21 cellular contexts compared by ENCODE assay signal in genomic region chr5:147685991-147686390, GRCh38.
DNase-seq lines count a peak whose midpoint lies in the region; ATAC-seq, FAIRE-seq and TF ChIP-seq lines count a peak whose summit lies in the region.
"Had no signal": no experiment of that assay in that cellular context is flagged by ENCODE, and none has a peak within 500 bp of the region (broad histone marks: within the 10 kb centered on the region; RNA-seq: fewer than 3 reads in every experiment).

No MANE protein-coding gene starts in this region.

- H3K4me1 ChIP-seq in astrocyte (ENCODE audit: insufficient read depth, low read length): peaks cover 4% of the 10 kb centered on the region
- H3K4me1 ChIP-seq: ascending aorta, Caco-2, colonic mucosa had no signal

- no peak for ATAC-seq in sciatic nerve
- ATAC-seq: activated CD4-positive, CD25-positive, alpha-beta regulatory T cell treated with anti-CD3 and anti-CD28 coated beads, Interleukin-2, amount 50 U/mL, for 24 hours; right cardiac atrium; stimulated activated effector memory CD8-positive, alpha-beta T cell treated with anti-CD3 and anti-CD28 coated beads, Interleukin-12 subunit alpha, Interleukin-12 subunit beta, amount 100 ng/mL, for 72 hours had no signal

- no peak overlapping the region for H3K4me3 Mint-ChIP-seq in astrocyte (ENCODE audit: unreplicated experiment)
- no peak overlapping the region for H3K4me3 Mint-ChIP-seq in glutamatergic neuron (ENCODE audit: unreplicated experiment)
- H3K4me3 Mint-ChIP-seq: B cell; stimulated activated effector memory CD8-positive, alpha-beta T cell treated with anti-CD3 and anti-CD28 coated beads, Interleukin-12 subunit alpha, Interleukin-12 subunit beta, amount 100 ng/mL, for 72 hours had no signal

- no peaks in the 10 kb centered on the region for H3K9me3 ChIP-seq in MG63
- no peaks in the 10 kb centered on the region for H3K9me3 ChIP-seq in astrocyte (ENCODE audit: insufficient read depth, low read depth, low read length)
- H3K9me3 ChIP-seq: ascending aorta, Caco-2, colonic mucosa, tibial artery had no signal

- TF ChIP-seq CTCF in astrocyte (IDR thresholded peaks at IDR 0.05; ENCODE audit: insufficient read depth, low read depth, low read length): no peak
- no peak for TF ChIP-seq CTCF in glutamatergic neuron (IDR thresholded peaks at IDR 0.05; ENCODE audit: partially characterized antibody, unreplicated experiment)

- no peak overlapping the region for H3K27ac Mint-ChIP-seq in astrocyte (ENCODE audit: unreplicated experiment)
- H3K27ac Mint-ChIP-seq in glutamatergic neuron (ENCODE audit: unreplicated experiment): no peak overlapping the region
- H3K27ac Mint-ChIP-seq: B cell; stimulated activated effector memory CD8-positive, alpha-beta T cell treated with anti-CD3 and anti-CD28 coated beads, Interleukin-12 subunit alpha, Interleukin-12 subunit beta, amount 100 ng/mL, for 72 hours had no signal

- H3K27me3 ChIP-seq in MG63 (no peaks in the 10 kb centered on the region; the same call in 1 of the 2 replicates), astrocyte (ENCODE audit: insufficient read depth, low read length) (no peaks in the 10 kb centered on the region)
- H3K27me3 ChIP-seq: ascending aorta, colonic mucosa, tibial artery had no signal

- no peak overlapping the region for H3K4me3 ChIP-seq in MG63
- H3K4me3 ChIP-seq in astrocyte (ENCODE audit: insufficient read depth, low read depth, low read length): no peak overlapping the region
- no peak overlapping the region for H3K4me3 ChIP-seq in skeletal muscle cell (ENCODE audit: low read depth, low read length)
- H3K4me3 ChIP-seq: ascending aorta, colonic mucosa, tibial artery had no signal

- no peaks in the 10 kb centered on the region for H3K27me3 Mint-ChIP-seq in astrocyte (ENCODE audit: low read depth, unreplicated experiment)
- H3K27me3 Mint-ChIP-seq in glutamatergic neuron (ENCODE audit: unreplicated experiment): peaks cover 2% of the 10 kb centered on the region
- H3K27me3 Mint-ChIP-seq: B cell had no signal

- H3K9ac ChIP-seq in astrocyte (ENCODE audit: low read length): no peak overlapping the region

- no peaks in the 10 kb centered on the region for H3K9me3 Mint-ChIP-seq in astrocyte (ENCODE audit: unreplicated experiment)
- no peaks in the 10 kb centered on the region for H3K9me3 Mint-ChIP-seq in glutamatergic neuron (ENCODE audit: unreplicated experiment)
- H3K9me3 Mint-ChIP-seq: stimulated activated effector memory CD8-positive, alpha-beta T cell treated with anti-CD3 and anti-CD28 coated beads, Interleukin-12 subunit alpha, Interleukin-12 subunit beta, amount 100 ng/mL, for 72 hours had no signal

- intact Hi-C loops in sciatic nerve (cut with DNase I): no loop called here

- DNase-seq in MG63 (peak; percentile 80), astrocyte (ENCODE audit: low read depth) (peak; percentile 26), hippocampal formation (lab: John Stamatoyannopoulos, UW) (peak; percentile 23 to 29), skeletal muscle cell (ENCODE audit: low read depth) (peak; percentile 14), glutamatergic neuron (no peak), glomerular visceral epithelial cell (ENCODE audit: extremely low spot score) (no peak), sciatic nerve (ENCODE audit: low spot score) (no peak)
- DNase-seq: activated naive CD4-positive, alpha-beta T cell treated with anti-CD3 and anti-CD28 coated beads, Interleukin-2, amount 50 U/mL, for 16 hours; activated T-cell treated with anti-CD3 and anti-CD28 coated beads, Interleukin-2, amount 50 U/mL, for 48 hours; Caco-2; colonic mucosa; KBM-7; NCI-H1092; NCI-H2081 treated with DMSO at 0.1 percent for 48 hours; NCI-H524 treated with DMSO at 0.1 percent for 48 hours; right cardiac atrium; tibial artery had no signal

- no peaks in the 10 kb centered on the region for H3K79me2 ChIP-seq in astrocyte (ENCODE audit: insufficient read depth, low read length)

- no peaks in the 10 kb centered on the region for H3K36me3 ChIP-seq in MG63
- no peaks in the 10 kb centered on the region for H3K36me3 ChIP-seq in astrocyte (ENCODE audit: insufficient read depth, low read length)
- H3K36me3 ChIP-seq: ascending aorta, colonic mucosa, tibial artery had no signal

- H3K4me1 Mint-ChIP-seq in astrocyte (ENCODE audit: low read depth, unreplicated experiment) (peaks cover 19% of the 10 kb centered on the region), glutamatergic neuron (ENCODE audit: low read depth, unreplicated experiment) (peaks cover 29% of the 10 kb centered on the region)
- H3K4me1 Mint-ChIP-seq: B cell had no signal

- no peak overlapping the region for H3K4me2 ChIP-seq in astrocyte (ENCODE audit: low read length)

- no peak overlapping the region for H3K27ac ChIP-seq in astrocyte (ENCODE audit: low read depth, low read length)
- H3K27ac ChIP-seq: ascending aorta, colonic mucosa, tibial artery had no signal

- FAIRE-seq in astrocyte (lab: Jason Lieb, UNC): no peak

- no peaks in the 10 kb centered on the region for H4K20me1 ChIP-seq in astrocyte (ENCODE audit: insufficient read depth, low read length)

- no peaks in the 10 kb centered on the region for H3K36me3 Mint-ChIP-seq in astrocyte (ENCODE audit: low read depth, unreplicated experiment)
- no peaks in the 10 kb centered on the region for H3K36me3 Mint-ChIP-seq in glutamatergic neuron (ENCODE audit: unreplicated experiment)
- H3K36me3 Mint-ChIP-seq: stimulated activated effector memory CD8-positive, alpha-beta T cell treated with anti-CD3 and anti-CD28 coated beads, Interleukin-12 subunit alpha, Interleukin-12 subunit beta, amount 100 ng/mL, for 72 hours had no signal

- H2AFZ ChIP-seq in astrocyte (ENCODE audit: low read depth, low read length): no peak overlapping the region

Comparison
In these comparisons a context has a peak if more than half of its experiments do, and no peak if none do; other contexts are left out.
1. DNase-seq: peak in MG63 (single experiment), astrocyte (single experiment), hippocampal formation (2 of 2) and skeletal muscle cell (single experiment); none in glutamatergic neuron (single experiment), glomerular visceral epithelial cell (single experiment) and sciatic nerve (single experiment).